In genomic region chr14:73472182-73473114, GRCh38 we compare ENCODE assay signal across 9 cellular contexts. TPM values are rescaled to one million over a fixed set of nuclear protein-coding genes. Genes with fewer than 3 reads are reported as not detected.
DNase-seq lines count a peak whose midpoint lies in the region; ATAC-seq and TF ChIP-seq lines count a peak whose summit lies in the region.
"Had no signal": no experiment of that assay in that cellular context is flagged by ENCODE, and none has a peak within 500 bp of the region (broad histone marks: within the 10 kb centered on the region; RNA-seq: fewer than 3 reads in every experiment).

No MANE protein-coding gene starts in this region.

- no peak overlapping the region for H3K9ac ChIP-seq in Loucy (ENCODE audit: low read depth, low read length, poor library complexity, severe bottlenecking)

- H2AFZ ChIP-seq in Loucy (ENCODE audit: low read length) (no peak overlapping the region), PC-9 (no peak overlapping the region)

- no peak overlapping the region for H3K27ac Mint-ChIP-seq in activated CD4-positive, alpha-beta T cell treated with anti-CD3 and anti-CD28 coated beads, Interleukin-2, amount 10 ng/mL, durations not matched to agents 24 days and 14 days
- no peak overlapping the region for H3K27ac Mint-ChIP-seq in memory B cell
- H3K27ac Mint-ChIP-seq in T-helper 2 cell treated with Interferon-gamma antibody and Interleukin-4, amounts not matched to agents 5 μg/mL and 100 μg/mL, for 36 hours = no peak overlapping the region

- H3K36me3 ChIP-seq in Loucy (ENCODE audit: insufficient read depth, low read length) (no peaks in the 10 kb centered on the region), PC-9 (ENCODE audit: low read depth) (no peaks in the 10 kb centered on the region)
- H3K36me3 ChIP-seq: BLaER1 treated with 17β-estradiol and CSF1 and Interleukin-3, amounts not matched to agents 10 nM and 100 nM had no signal

- TF ChIP-seq CTCF in Loucy (conservative IDR thresholded peaks at IDR 0.05; ENCODE audit: low read length) = peak; percentile 80
- peak; percentile 77 for TF ChIP-seq CTCF in PC-9 (conservative IDR thresholded peaks at IDR 0.05)

- H3K9me3 Mint-ChIP-seq in activated CD4-positive, alpha-beta T cell treated with anti-CD3 and anti-CD28 coated beads, Interleukin-2, amount 10 ng/mL, durations not matched to agents 24 days and 14 days = no peaks in the 10 kb centered on the region
- H3K9me3 Mint-ChIP-seq in memory B cell = no peaks in the 10 kb centered on the region
- H3K9me3 Mint-ChIP-seq in T-helper 2 cell treated with Interferon-gamma antibody and Interleukin-4, amounts not matched to agents 5 μg/mL and 100 μg/mL, for 36 hours = no peaks in the 10 kb centered on the region

- H3K4me1 Mint-ChIP-seq in activated CD4-positive, alpha-beta T cell treated with anti-CD3 and anti-CD28 coated beads, Interleukin-2, amount 10 ng/mL, durations not matched to agents 24 days and 14 days = peaks cover 19% of the 10 kb centered on the region
- H3K4me1 Mint-ChIP-seq in memory B cell = peaks cover 9% of the 10 kb centered on the region
- H3K4me1 Mint-ChIP-seq in T-helper 2 cell treated with Interferon-gamma antibody and Interleukin-4, amounts not matched to agents 5 μg/mL and 100 μg/mL, for 36 hours (ENCODE audit: low read depth) = peaks cover 10% of the 10 kb centered on the region

- no peak overlapping the region for H3K27ac ChIP-seq in PC-9
- H3K27ac ChIP-seq: BLaER1 treated with 17β-estradiol and CSF1 and Interleukin-3, amounts not matched to agents 10 nM and 100 nM had no signal

- H3K4me1 ChIP-seq in Loucy (ENCODE audit: insufficient read depth, low read length, poor library complexity, severe bottlenecking) (no peaks in the 10 kb centered on the region), PC-9 (replicated peaks; ENCODE audit: insufficient read depth) (no peaks in the 10 kb centered on the region)

- peak; percentile 97 for ATAC-seq in memory B cell (ENCODE audit: low read depth)
- ATAC-seq in GM19023 (IDR thresholded peaks at IDR 0.05; ENCODE audit: unreplicated experiment) = no peak

- DNase-seq in activated CD4-positive, alpha-beta T cell treated with anti-CD3 and anti-CD28 coated beads, Interleukin-2, amount 10 ng/mL, durations not matched to agents 24 days and 14 days = peak; percentile 77
- DNase-seq in activated CD4-positive, alpha-beta T cell treated with anti-CD3 and anti-CD28 coated beads, Interleukin-2, amount 50 U/mL, for 48 hours = no peak
- DNase-seq in PC-9 (peak in 1 of 2 experiments; percentile 51), dermis microvascular lymphatic vessel endothelial cell (ENCODE audit: low read depth in 2 of 2) (peak; percentile 77 to 79), memory B cell (ENCODE audit: low spot score in 2 of 2) (peak in 1 of 2 donors; percentile 68)
- no peak for DNase-seq in T-helper 2 cell treated with Interferon-gamma antibody and Interleukin-4, amounts not matched to agents 5 μg/mL and 100 μg/mL, for 36 hours (ENCODE audit: low spot score)

- no peak overlapping the region for H3K4me3 ChIP-seq in Loucy (ENCODE audit: low read length, poor library complexity, severe bottlenecking)
- no peak overlapping the region for H3K4me3 ChIP-seq in PC-9
- H3K4me3 ChIP-seq: BLaER1 treated with 17β-estradiol and CSF1 and Interleukin-3, amounts not matched to agents 10 nM and 100 nM had no signal

- no peak overlapping the region for H3K4me3 Mint-ChIP-seq in activated CD4-positive, alpha-beta T cell treated with anti-CD3 and anti-CD28 coated beads, Interleukin-2, amount 10 ng/mL, durations not matched to agents 24 days and 14 days
- no peak overlapping the region for H3K4me3 Mint-ChIP-seq in memory B cell
- no peak overlapping the region for H3K4me3 Mint-ChIP-seq in T-helper 2 cell treated with Interferon-gamma antibody and Interleukin-4, amounts not matched to agents 5 μg/mL and 100 μg/mL, for 36 hours

- intact Hi-C loops in activated CD4-positive, alpha-beta T cell treated with anti-CD3 and anti-CD28 coated beads, Interleukin-2, amount 10 ng/mL, durations not matched to agents 24 days and 14 days (cut with micrococcal nuclease) = loop anchor here (1.0 kb wide), 2 partner anchors 177 to 299 kb away; no protein-coding TSS in a partner anchor
- intact Hi-C loops in PC-9 (cut with micrococcal nuclease; ENCODE audit: unreplicated experiment) = loop anchor here (1.0 to 2.0 kb wide), 3 partner anchors 160 to 299 kb away; no protein-coding TSS in a partner anchor

- no peak overlapping the region for H3K4me2 ChIP-seq in Loucy (ENCODE audit: low read depth, low read length, poor library complexity, severe bottlenecking)
- H3K4me2 ChIP-seq in PC-9 = no peak overlapping the region

- H3K9me3 ChIP-seq in Loucy (ENCODE audit: insufficient read depth, low read depth, low read length) (no peaks in the 10 kb centered on the region), PC-9 (ENCODE audit: insufficient read depth, low read depth) (no peaks in the 10 kb centered on the region)
- H3K9me3 ChIP-seq: BLaER1 treated with 17β-estradiol and CSF1 and Interleukin-3, amounts not matched to agents 10 nM and 100 nM had no signal

- H3K9me2 ChIP-seq in Loucy (replicated peaks; ENCODE audit: low read depth, low read length) = no peaks in the 10 kb centered on the region
- no peaks in the 10 kb centered on the region for H3K9me2 ChIP-seq in PC-9 (ENCODE audit: insufficient read depth)

- POLR2A ChIA-PET in PC-9 (lab: Charles Lee; ENCODE audit: unreplicated experiment) = interaction anchor here (0.7 kb wide), 1 partner anchor 257 kb away, joined by 18 read pairs; no protein-coding TSS in a partner anchor

- CTCF ChIA-PET in PC-9 (lab: Charles Lee) = interaction anchor here (0.7 to 2.6 kb wide), 6 partner anchors 169 to 959 kb away, joined by 4 to 20 read pairs (median 7); partner anchors contain the start of gene DPF3

- H4K20me1 ChIP-seq in Loucy (ENCODE audit: insufficient read depth, low read length, poor library complexity, severe bottlenecking) = no peaks in the 10 kb centered on the region
- no peaks in the 10 kb centered on the region for H4K20me1 ChIP-seq in PC-9 (ENCODE audit: insufficient read depth)
- H4K20me1 ChIP-seq: BLaER1 treated with 17β-estradiol and CSF1 and Interleukin-3, amounts not matched to agents 10 nM and 100 nM had no signal

- H3K27me3 ChIP-seq in Loucy (ENCODE audit: insufficient read depth, low read length, poor library complexity, severe bottlenecking) (no peaks in the 10 kb centered on the region), PC-9 (ENCODE audit: insufficient read depth, low read depth) (no peaks in the 10 kb centered on the region)
- H3K27me3 ChIP-seq: BLaER1 treated with 17β-estradiol and CSF1 and Interleukin-3, amounts not matched to agents 10 nM and 100 nM had no signal

- H3K27me3 Mint-ChIP-seq in activated CD4-positive, alpha-beta T cell treated with anti-CD3 and anti-CD28 coated beads, Interleukin-2, amount 10 ng/mL, durations not matched to agents 24 days and 14 days = peaks cover 4% of the 10 kb centered on the region
- H3K27me3 Mint-ChIP-seq in memory B cell = no peaks in the 10 kb centered on the region
- no peaks in the 10 kb centered on the region for H3K27me3 Mint-ChIP-seq in T-helper 2 cell treated with Interferon-gamma antibody and Interleukin-4, amounts not matched to agents 5 μg/mL and 100 μg/mL, for 36 hours (ENCODE audit: low read depth)

- H3K36me3 Mint-ChIP-seq in activated CD4-positive, alpha-beta T cell treated with anti-CD3 and anti-CD28 coated beads, Interleukin-2, amount 10 ng/mL, durations not matched to agents 24 days and 14 days (ENCODE audit: low read depth) = no peaks in the 10 kb centered on the region
- H3K36me3 Mint-ChIP-seq in memory B cell = no peaks in the 10 kb centered on the region
- H3K36me3 Mint-ChIP-seq in T-helper 2 cell treated with Interferon-gamma antibody and Interleukin-4, amounts not matched to agents 5 μg/mL and 100 μg/mL, for 36 hours (ENCODE audit: low read depth) = no peaks in the 10 kb centered on the region

- no peaks in the 10 kb centered on the region for H3K79me2 ChIP-seq in Loucy (ENCODE audit: insufficient read depth, low read length)
- H3K79me2 ChIP-seq in PC-9 (ENCODE audit: low read depth) = no peaks in the 10 kb centered on the region

- BruUV-seq in PC-9 (replicated peaks; lab: Mats Ljungman, UMichigan) = no TSS peak

- 0 out of 2 replicates have a peak, but pooled peaks cover 3% of the 10 kb centered on the region for H3F3A ChIP-seq in Loucy (ENCODE audit: low read depth)
- no peaks in the 10 kb centered on the region for H3F3A ChIP-seq in PC-9 (ENCODE audit: insufficient read depth, low read depth)

RNA-seq across cellular contexts. Expression of gene NUMB, which starts 14.1 kb away (rescaled TPM):
- total RNA-seq in activated CD4-positive, alpha-beta T cell treated with anti-CD3 and anti-CD28 coated beads, Interleukin-2, amount 10 ng/mL, durations not matched to agents 24 days and 14 days = 48.1 and 54.8 TPM in 2 replicates
- total RNA-seq in PC-9 (2021) (59.2 and 64.5 TPM in 2 replicates), dermis microvascular lymphatic vessel endothelial cell (53.1 and 72.8 TPM in 2 replicates)

RNA-seq across cellular contexts. Expression of gene RIOX1, which starts 18.3 kb away (rescaled TPM):
- total RNA-seq in activated CD4-positive, alpha-beta T cell treated with anti-CD3 and anti-CD28 coated beads, Interleukin-2, amount 10 ng/mL, durations not matched to agents 24 days and 14 days = 23.8 and 24.0 TPM in 2 replicates
- total RNA-seq in PC-9 (2021) (9.9 and 10.8 TPM in 2 replicates), dermis microvascular lymphatic vessel endothelial cell (15.0 and 18.2 TPM in 2 replicates)

Comparison
In these comparisons a context has a peak if more than half of its experiments do, and no peak if none do; other contexts are left out.
1. DNase-seq: peak in activated CD4-positive, alpha-beta T cell treated with anti-CD3 and anti-CD28 coated beads, Interleukin-2, amount 10 ng/mL, durations not matched to agents 24 days and 14 days (single experiment) and dermis microvascular lymphatic vessel endothelial cell (2 of 2); none in activated CD4-positive, alpha-beta T cell treated with anti-CD3 and anti-CD28 coated beads, Interleukin-2, amount 50 U/mL, for 48 hours (0 of 2) and T-helper 2 cell treated with Interferon-gamma antibody and Interleukin-4, amounts not matched to agents 5 μg/mL and 100 μg/mL, for 36 hours (single experiment).